In genomic region chr2:169363570-169364150, GRCh38 we compare ENCODE assay signal across 1 cellular context.
TF ChIP-seq lines count a peak whose summit lies in the region.

No MANE protein-coding gene starts in this region.

TF ChIP-seq in K562, 482 proteins besides CTCF, POLR2A, EP300 and RAD21 (continued from another document):
- peak; percentile 29 to 49 for TF ChIP-seq E2F6 (IDR thresholded peaks at IDR 0.05; ENCODE audit: borderline replicate concordance in 1 of 2, extremely low read depth in 1 of 2, insufficient read depth in 1 of 2, insufficient read length in 1 of 2, low read depth in 1 of 2, low read length in 1 of 2, poor library complexity in 1 of 2, severe bottlenecking in 1 of 2)
- TF ChIP-seq SNIP1 (IDR thresholded peaks at IDR 0.05; ENCODE audit: low read depth), result no peak
- TF ChIP-seq E2F5 (CRISPR knock-in tag; IDR thresholded peaks at IDR 0.05), result no peak
- TF ChIP-seq MYC (IDR thresholded peaks at IDR 0.05; ENCODE audit: low read depth, low read length), result no peak
- no peak for TF ChIP-seq MYC (CRISPR knock-in tag; IDR thresholded peaks at IDR 0.05; ENCODE audit: borderline replicate concordance, low read depth)
- no peak for TF ChIP-seq ZNF134 (CRISPR knock-in tag; conservative IDR thresholded peaks at IDR 0.05)
- no peak for TF ChIP-seq ZNF583 (CRISPR knock-in tag; IDR thresholded peaks at IDR 0.05)
- no peak for TF ChIP-seq ATF4 (CRISPR knock-in tag; IDR thresholded peaks at IDR 0.05)
- no peak for TF ChIP-seq SMARCA4 (IDR thresholded peaks at IDR 0.05)
- TF ChIP-seq MCM5 (IDR thresholded peaks at IDR 0.05; ENCODE audit: low read depth), result no peak
- no peak for TF ChIP-seq UBTF (IDR thresholded peaks at IDR 0.05; ENCODE audit: borderline replicate concordance in 1 of 2, low read depth in 2 of 2, low read length in 2 of 2)
- TF ChIP-seq LCOR (CRISPR knock-in tag; IDR thresholded peaks at IDR 0.05), result no peak; the same call in 1 of the 2 replicates
- TF ChIP-seq TSC22D4 (tag; IDR thresholded peaks at IDR 0.05), result no peak
- TF ChIP-seq ZFP91 (CRISPR knock-in tag; IDR thresholded peaks at IDR 0.05), result no peak
